In genomic region chr7:126698909-126699308, GRCh38 we compare ENCODE assay signal across 24 cellular contexts.
"Had no signal": no experiment of that assay in that cellular context is flagged by ENCODE, and none has a peak within 500 bp of the region (broad histone marks: within the 10 kb centered on the region; RNA-seq: fewer than 3 reads in every experiment).

No MANE protein-coding gene starts in this region.

- ATAC-seq: activated naive CD8-positive, alpha-beta T cell treated with anti-CD3 and anti-CD28 coated beads, Interleukin-2, amount 50 U/mL, for 24 hours; activated T-helper 17 cell treated with anti-CD3 and anti-CD28 coated beads, Interleukin-2, amount 50 U/mL, for 72 hours; left cardiac atrium; lower lobe of right lung; right cardiac atrium had no signal

- H3K27ac Mint-ChIP-seq: activated naive CD4-positive, alpha-beta T cell treated with anti-CD3 and anti-CD28 coated beads for 36 hours; activated naive CD8-positive, alpha-beta T cell treated with anti-CD3 and anti-CD28 coated beads, Interleukin-2, amount 50 U/mL, for 24 hours; activated T-helper 17 cell treated with anti-CD3 and anti-CD28 coated beads, Interleukin-2, amount 50 U/mL, for 72 hours; dendritic cell treated with granulocyte-macrophage colony-stimulating factor and Interleukin-4, amounts not matched to agents 40 ng/mL and 50 ng/mL, for 4 days; mesothelial cell of epicardium; nephron progenitor cell; progenitor cell of endocrine pancreas; stimulated activated naive CD8-positive, alpha-beta T cell treated with anti-CD3 and anti-CD28 coated beads, Interleukin-15, Interleukin-2, amounts not matched to agents 100 ng/mL and 50 ng/mL, for 24 hours had no signal

- H3K9me3 ChIP-seq: breast epithelium, lower lobe of right lung, suprapubic skin had no signal

- H3K27me3 Mint-ChIP-seq: activated naive CD8-positive, alpha-beta T cell treated with anti-CD3 and anti-CD28 coated beads, Interleukin-2, amount 50 U/mL, for 24 hours; activated T-helper 17 cell treated with anti-CD3 and anti-CD28 coated beads, Interleukin-2, amount 50 U/mL, for 72 hours; dendritic cell treated with granulocyte-macrophage colony-stimulating factor and Interleukin-4, amounts not matched to agents 40 ng/mL and 50 ng/mL, for 4 days; progenitor cell of endocrine pancreas; stimulated activated naive CD8-positive, alpha-beta T cell treated with anti-CD3 and anti-CD28 coated beads, Interleukin-15, Interleukin-2, amounts not matched to agents 100 ng/mL and 50 ng/mL, for 24 hours had no signal

- FAIRE-seq: small intestine had no signal

- H3K27me3 ChIP-seq: breast epithelium, suprapubic skin had no signal

- H3K4me1 Mint-ChIP-seq: activated naive CD8-positive, alpha-beta T cell treated with anti-CD3 and anti-CD28 coated beads, Interleukin-2, amount 50 U/mL, for 24 hours; activated T-helper 17 cell treated with anti-CD3 and anti-CD28 coated beads, Interleukin-2, amount 50 U/mL, for 72 hours had no signal

- H3K36me3 ChIP-seq: breast epithelium, lower lobe of right lung, suprapubic skin had no signal

- H3K4me1 ChIP-seq: breast epithelium, lower lobe of right lung, suprapubic skin had no signal

- H3K4me3 Mint-ChIP-seq: activated naive CD4-positive, alpha-beta T cell treated with anti-CD3 and anti-CD28 coated beads for 36 hours; activated naive CD8-positive, alpha-beta T cell treated with anti-CD3 and anti-CD28 coated beads, Interleukin-2, amount 50 U/mL, for 24 hours; activated T-helper 17 cell treated with anti-CD3 and anti-CD28 coated beads, Interleukin-2, amount 50 U/mL, for 72 hours; dendritic cell treated with granulocyte-macrophage colony-stimulating factor and Interleukin-4, amounts not matched to agents 40 ng/mL and 50 ng/mL, for 4 days; mesothelial cell of epicardium; nephron progenitor cell; stimulated activated naive CD8-positive, alpha-beta T cell treated with anti-CD3 and anti-CD28 coated beads, Interleukin-15, Interleukin-2, amounts not matched to agents 100 ng/mL and 50 ng/mL, for 24 hours had no signal

- H3K36me3 Mint-ChIP-seq: mesothelial cell of epicardium had no signal

- DNase-seq: activated CD4-positive, alpha-beta T cell treated with anti-CD3 and anti-CD28 coated beads, Interleukin-2, amount 50 U/mL, for 48 hours; activated naive CD4-positive, alpha-beta T cell treated with anti-CD3 and anti-CD28 coated beads for 36 hours; activated naive CD8-positive, alpha-beta T cell treated with anti-CD3 and anti-CD28 coated beads, Interleukin-2, amount 50 U/mL, for 24 hours; aorta; cerebellar nuclear complex; effector memory CD4-positive, alpha-beta T cell; foreskin melanocyte; left cardiac atrium; lower lobe of right lung; nephron progenitor cell; occipital lobe; right cardiac atrium; small intestine; stimulated activated CD4-positive, alpha-beta T cell treated with anti-CD3 and anti-CD28 coated beads, Interleukin-4, amount 100 ng/mL, for 4 hours; stimulated activated CD8-positive, alpha-beta memory T cell treated with anti-CD3 and anti-CD28 coated beads, Interleukin-4, amount 100 ng/mL, for 48 hours; trophoblast cell had no signal

- H3K27ac ChIP-seq: breast epithelium, lower lobe of right lung, suprapubic skin, VCaP had no signal

- H3K9me3 Mint-ChIP-seq: activated naive CD8-positive, alpha-beta T cell treated with anti-CD3 and anti-CD28 coated beads, Interleukin-2, amount 50 U/mL, for 24 hours; dendritic cell treated with granulocyte-macrophage colony-stimulating factor and Interleukin-4, amounts not matched to agents 40 ng/mL and 50 ng/mL, for 4 days; mesothelial cell of epicardium; nephron progenitor cell had no signal

- H3K4me3 ChIP-seq: breast epithelium, lower lobe of right lung, suprapubic skin had no signal
